12 cellular contexts compared by ENCODE assay signal in genomic region chr10:120606051-120606764, GRCh38.
DNase-seq lines count a peak whose midpoint lies in the region; ATAC-seq and TF ChIP-seq lines count a peak whose summit lies in the region.
"Had no signal": no experiment of that assay in that cellular context is flagged by ENCODE, and none has a peak within 500 bp of the region (broad histone marks: within the 10 kb centered on the region; RNA-seq: fewer than 3 reads in every experiment).

No MANE protein-coding gene starts in this region.

- no peaks in the 10 kb centered on the region; the same call in 1 of the 2 replicates for H3K27me3 ChIP-seq in SJCRH30

- no peak overlapping the region for H3K4me3 ChIP-seq in SJCRH30

- no peak for TF ChIP-seq CTCF in RWPE1 (conservative IDR thresholded peaks at IDR 0.05; ENCODE audit: low read depth)

- ATAC-seq in GM19025 (IDR thresholded peaks at IDR 0.05; ENCODE audit: low read depth, unreplicated experiment) (peak; percentile 65), GM21786 (IDR thresholded peaks at IDR 0.05; ENCODE audit: unreplicated experiment) (peak; percentile 60), HG03159 (IDR thresholded peaks at IDR 0.05; ENCODE audit: unreplicated experiment) (peak; percentile 69)

- no peaks in the 10 kb centered on the region; the same call in 1 of the 2 replicates for H3K9me3 ChIP-seq in SJCRH30 (replicated peaks)

- no peaks in the 10 kb centered on the region for H3K9me3 Mint-ChIP-seq in activated T-cell treated with anti-CD3 and anti-CD28 coated beads, Interleukin-2, amount 50 U/mL, for 24 hours

- DNase-seq in germinal center (ENCODE audit: low spot score) (peak; percentile 43), SJCRH30 (no peak), RWPE1 (ENCODE audit: low spot score) (no peak), HT-29 (ENCODE audit: low spot score) (no peak)
- DNase-seq in activated T-cell treated with anti-CD3 and anti-CD28 coated beads, Interleukin-2, amount 50 U/mL, for 24 hours = no peak
- DNase-seq: erythroblast, NCI-H82, substantia nigra had no signal

- no peaks in the 10 kb centered on the region for H3K36me3 Mint-ChIP-seq in activated T-cell treated with anti-CD3 and anti-CD28 coated beads, Interleukin-2, amount 50 U/mL, for 24 hours (ENCODE audit: low read depth)

- H3K27me3 Mint-ChIP-seq in activated T-cell treated with anti-CD3 and anti-CD28 coated beads, Interleukin-2, amount 50 U/mL, for 24 hours = peaks cover 3% of the 10 kb centered on the region

- H3K27ac ChIP-seq in SJCRH30 (no peak overlapping the region), RWPE1 (no peak overlapping the region)

- no peak overlapping the region for H3K27ac Mint-ChIP-seq in activated T-cell treated with anti-CD3 and anti-CD28 coated beads, Interleukin-2, amount 50 U/mL, for 24 hours

- peaks cover 6% of the 10 kb centered on the region for H3K4me1 Mint-ChIP-seq in activated T-cell treated with anti-CD3 and anti-CD28 coated beads, Interleukin-2, amount 50 U/mL, for 24 hours (ENCODE audit: low read depth)

- H3K36me3 ChIP-seq in SJCRH30 = no peaks in the 10 kb centered on the region

- POLR2A ChIA-PET in RWPE1 (lab: Yijun Ruan, JAX; ENCODE audit: low non-redundant PET) = no interaction called here

- H3K4me3 Mint-ChIP-seq in activated T-cell treated with anti-CD3 and anti-CD28 coated beads, Interleukin-2, amount 50 U/mL, for 24 hours = no peak overlapping the region
- H3K4me3 Mint-ChIP-seq: neural crest cell had no signal

- CTCF ChIA-PET in RWPE1 (lab: Yijun Ruan, JAX) = interaction anchor here (0.8 to 1.0 kb wide), 2 partner anchors 85 to 220 kb away, joined by 3 to 4 read pairs; no protein-coding TSS in a partner anchor

- peaks cover 2% of the 10 kb centered on the region; the same call in 1 of the 2 replicates for H3K4me1 ChIP-seq in SJCRH30
